Comparison of ENCODE assay signal across 13 cellular contexts in the genomic region with DNA sequence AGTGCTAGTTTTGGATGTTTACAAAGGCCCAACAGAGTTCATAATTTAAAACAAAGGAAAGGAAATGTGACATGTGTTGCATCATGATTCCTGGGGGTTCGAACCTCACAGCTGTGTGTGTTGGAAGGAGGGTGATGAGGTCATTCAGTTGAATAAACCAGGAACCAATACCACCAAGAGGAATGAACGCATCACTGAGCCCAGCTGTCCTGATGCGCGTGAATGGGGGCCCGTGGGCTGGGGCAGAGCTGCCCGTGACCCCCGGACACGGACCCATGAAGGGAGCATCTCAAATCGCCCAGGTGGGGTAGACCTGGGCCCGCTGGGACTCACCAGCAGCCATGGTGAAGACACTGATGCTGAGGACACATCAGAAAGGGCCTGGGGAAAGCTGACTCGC. TPM values are rescaled to one million over a fixed set of nuclear protein-coding genes. Genes with fewer than 3 reads are reported as not detected.
A peak's percentile ranks its signal among the peaks of the same experiment; 100 is the strongest.
DNase-seq lines count a peak whose midpoint lies in the region; ATAC-seq lines count a peak whose summit lies in the region.
"Had no signal": no experiment of that assay in that cellular context is flagged by ENCODE, and none has a peak within 500 bp of the region (broad histone marks: within the 10 kb centered on the region; RNA-seq: fewer than 3 reads in every experiment).

No MANE protein-coding gene starts in this region.

- H3K4me3 ChIP-seq in naive thymus-derived CD4-positive, alpha-beta T cell (ENCODE audit: low read length) = no peak overlapping the region
- H3K4me3 ChIP-seq: lung, Peyer's patch had no signal

- POLR2A ChIA-PET in naive thymus-derived CD4-positive, alpha-beta T cell (lab: Charles Lee) = no interaction called here

- CTCF ChIA-PET in naive thymus-derived CD4-positive, alpha-beta T cell (lab: Charles Lee) = no interaction called here

- H3K4me3 Mint-ChIP-seq in T-helper 17 cell = no peak overlapping the region
- no peak overlapping the region for H3K4me3 Mint-ChIP-seq in naive thymus-derived CD4-positive, alpha-beta T cell
- H3K4me3 Mint-ChIP-seq: activated naive CD8-positive, alpha-beta T cell treated with anti-CD3 and anti-CD28 coated beads, Interleukin-2, amount 10 ng/mL, durations not matched to agents 7 days and 5 days; CD8-positive, alpha-beta memory T cell had no signal

- no peaks in the 10 kb centered on the region for H3K27me3 Mint-ChIP-seq in T-helper 17 cell
- H3K27me3 Mint-ChIP-seq in naive thymus-derived CD4-positive, alpha-beta T cell = peaks cover 0 to 7% (median 0%) of the 10 kb centered on the region in 5 donors
- H3K27me3 Mint-ChIP-seq: activated naive CD8-positive, alpha-beta T cell treated with anti-CD3 and anti-CD28 coated beads, Interleukin-2, amount 10 ng/mL, durations not matched to agents 7 days and 5 days had no signal

- peaks cover 2% of the 10 kb centered on the region for H3K4me1 Mint-ChIP-seq in T-helper 17 cell
- peaks cover 0 to 5% (median 0%) of the 10 kb centered on the region in 7 donors for H3K4me1 Mint-ChIP-seq in naive thymus-derived CD4-positive, alpha-beta T cell
- H3K4me1 Mint-ChIP-seq: activated naive CD8-positive, alpha-beta T cell treated with anti-CD3 and anti-CD28 coated beads, Interleukin-2, amount 10 ng/mL, durations not matched to agents 7 days and 5 days; CD8-positive, alpha-beta memory T cell had no signal

- peaks cover 0 to 10% (median 0%) of the 10 kb centered on the region in 11 donors for H3K9me3 Mint-ChIP-seq in naive thymus-derived CD4-positive, alpha-beta T cell

- no peak overlapping the region for H3K27ac ChIP-seq in naive thymus-derived CD4-positive, alpha-beta T cell (ENCODE audit: low read depth, low read length)
- H3K27ac ChIP-seq in caudate nucleus (ENCODE audit: low read depth, low read length) = no peak overlapping the region
- H3K27ac ChIP-seq: Peyer's patch had no signal

- no peaks in the 10 kb centered on the region for H3K36me3 Mint-ChIP-seq in T-helper 17 cell (ENCODE audit: low read depth)
- H3K36me3 Mint-ChIP-seq in naive thymus-derived CD4-positive, alpha-beta T cell = peaks cover 0 to 14% (median 9%) of the 10 kb centered on the region in 5 donors
- H3K36me3 Mint-ChIP-seq: activated naive CD8-positive, alpha-beta T cell treated with anti-CD3 and anti-CD28 coated beads, Interleukin-2, amount 10 ng/mL, durations not matched to agents 7 days and 5 days; CD8-positive, alpha-beta memory T cell had no signal

- intact Hi-C loops in naive thymus-derived CD4-positive, alpha-beta T cell (cut with micrococcal nuclease) = no loop called here

- DNase-seq in T-helper 17 cell = no peak
- DNase-seq in naive thymus-derived CD4-positive, alpha-beta T cell = no peak
- DNase-seq in caudate nucleus (lab: John Stamatoyannopoulos, UW) = no peak
- DNase-seq in effector CD4-positive, alpha-beta T cell = no peak
- DNase-seq in activated CD8-positive, alpha-beta memory T cell treated with anti-CD3 and anti-CD28 coated beads, Interleukin-2, amount 50 U/mL, for 4 hours = no peak
- DNase-seq: activated naive CD8-positive, alpha-beta T cell treated with anti-CD3 and anti-CD28 coated beads, Interleukin-2, amount 10 ng/mL, durations not matched to agents 7 days and 5 days; CD8-positive, alpha-beta memory T cell; stimulated activated CD4-positive, alpha-beta T cell treated with anti-CD3 and anti-CD28 coated beads, Interleukin-4, amount 100 ng/mL, for 1 hour had no signal

- peak overlapping the region; percentile 32 for H3K27ac Mint-ChIP-seq in T-helper 17 cell
- H3K27ac Mint-ChIP-seq in naive thymus-derived CD4-positive, alpha-beta T cell = no peak overlapping the region
- H3K27ac Mint-ChIP-seq: activated naive CD8-positive, alpha-beta T cell treated with anti-CD3 and anti-CD28 coated beads, Interleukin-2, amount 10 ng/mL, durations not matched to agents 7 days and 5 days; CD8-positive, alpha-beta memory T cell had no signal

- H3K4me1 ChIP-seq in naive thymus-derived CD4-positive, alpha-beta T cell (ENCODE audit: control insufficient read depth in 2 of 2, insufficient read depth in 2 of 2, low read length in 2 of 2) = no peaks in the 10 kb centered on the region
- H3K4me1 ChIP-seq: Peyer's patch had no signal

- no peaks in the 10 kb centered on the region for H3K9me3 ChIP-seq in T-helper 17 cell (ENCODE audit: control insufficient read depth, low read length, poor library complexity, severe bottlenecking)
- no peaks in the 10 kb centered on the region for H3K9me3 ChIP-seq in naive thymus-derived CD4-positive, alpha-beta T cell (ENCODE audit: control insufficient read depth in 2 of 3, low read length in 3 of 3)
- H3K9me3 ChIP-seq: Peyer's patch had no signal

- no peaks in the 10 kb centered on the region for H3K27me3 ChIP-seq in naive thymus-derived CD4-positive, alpha-beta T cell (ENCODE audit: control insufficient read depth in 2 of 2, insufficient read depth in 2 of 2, low read length in 2 of 2)
- H3K27me3 ChIP-seq: Peyer's patch had no signal

- ATAC-seq in GM18909 (IDR thresholded peaks at IDR 0.05; ENCODE audit: poor library complexity, unreplicated experiment) (peak; percentile 57), HG02852 (IDR thresholded peaks at IDR 0.05; ENCODE audit: unreplicated experiment) (peak; percentile 44), T-helper 17 cell (peak; percentile 58), HG02938 (IDR thresholded peaks at IDR 0.05; ENCODE audit: unreplicated experiment) (no peak)
- ATAC-seq in naive thymus-derived CD4-positive, alpha-beta T cell = peak; percentile 26

- no peaks in the 10 kb centered on the region for H3K36me3 ChIP-seq in naive thymus-derived CD4-positive, alpha-beta T cell (ENCODE audit: control insufficient read depth in 2 of 3, insufficient read depth in 3 of 3, low read length in 3 of 3)

RNA-seq across cellular contexts. Expression of a gene that starts 33.0 kb away (rescaled TPM):
- 10 to 100 TPM; 67.1 to 77.1 TPM for total RNA-seq in T-helper 17 cell
- total RNA-seq in naive thymus-derived CD4-positive, alpha-beta T cell = 100 to 1,000 TPM in 1 of 5 experiments, 10 to 100 TPM in 4; 73.1 to 194 (median 86.5) TPM
- polyA plus RNA-seq in naive thymus-derived CD4-positive, alpha-beta T cell = 10 to 100 TPM; 17.8 to 20.3 TPM
